In the genomic region with DNA sequence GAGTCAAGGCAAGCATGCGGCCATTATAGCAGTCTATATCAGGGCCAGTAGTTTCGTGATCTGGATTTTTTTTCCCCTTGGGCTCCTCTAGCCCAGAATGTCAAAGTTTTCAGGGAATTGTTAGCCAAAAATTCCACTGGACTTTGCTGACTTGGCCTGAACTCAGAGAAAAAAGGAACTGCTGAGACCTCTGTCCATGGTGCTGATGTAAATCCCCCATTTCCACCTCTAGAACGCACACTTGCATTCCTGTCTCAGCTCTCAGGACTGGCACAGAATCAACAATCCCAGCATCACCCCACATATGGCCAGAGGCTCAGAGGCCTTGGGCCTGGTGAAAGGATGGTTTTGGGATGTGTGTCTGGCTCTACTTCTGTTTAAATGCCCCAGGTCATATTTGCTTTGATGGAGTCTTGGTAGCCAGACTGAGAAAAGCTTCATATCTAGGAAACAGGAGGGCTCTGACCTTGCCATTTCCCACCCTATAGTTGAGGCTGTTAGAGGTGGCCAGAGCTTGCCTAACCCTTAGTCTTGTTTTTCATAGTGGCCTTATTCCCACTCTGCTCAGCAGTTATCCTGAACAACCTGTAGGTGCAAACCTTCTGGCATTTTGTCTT, we compare ENCODE assay signal across 8 cellular contexts. TPM values are rescaled to one million over a fixed set of nuclear protein-coding genes. Genes with fewer than 3 reads are reported as not detected.
DNase-seq lines count a peak whose midpoint lies in the region; ATAC-seq and TF ChIP-seq lines count a peak whose summit lies in the region.

No MANE protein-coding gene starts in this region.

- no peak for ATAC-seq in GM18520 (IDR thresholded peaks at IDR 0.05; ENCODE audit: unreplicated experiment)

- no peak overlapping the region for H3K4me3 ChIP-seq in WI38 (ENCODE audit: low read depth, low read length)

- DNase-seq in COLO829 (ENCODE audit: low spot score) (peak; percentile 30), HT-29 (ENCODE audit: low spot score) (peak; percentile 80), iPS DF 19.7 (ENCODE audit: low read depth, low spot score) (peak; percentile 61), NCI-H446 (lab: John Stamatoyannopoulos, UW) (no peak), mesenteric fat pad (ENCODE audit: low spot score) (no peak)
- no peak for DNase-seq in effector CD8-positive, alpha-beta T cell (lab: John Stamatoyannopoulos, UW)

- 0 out of 2 replicates have a peak, but pooled peaks have one; percentile 17 for TF ChIP-seq CTCF in WI38 (IDR thresholded peaks at IDR 0.05; ENCODE audit: low read depth, low read length)

RNA-seq across cellular contexts. Expression of a gene that starts 16.9 kb away (rescaled TPM):
- 34.2 and 42.6 TPM in 2 replicates for total RNA-seq in HT-29 (2014; rRNA removed; shearing (Covaris generic))
- total RNA-seq in mesenteric fat pad, result 96.6 TPM

Comparison
In these comparisons a context has a peak if more than half of its experiments do, and no peak if none do; other contexts are left out.
1. DNase-seq: peak in COLO829 (single experiment), HT-29 (single experiment) and iPS DF 19.7 (single experiment); none in effector CD8-positive, alpha-beta T cell (single experiment), NCI-H446 (0 of 2) and mesenteric fat pad (single experiment).